In genomic region chr12:10562306-10562933, GRCh38 we compare ENCODE assay signal across 8 cellular contexts. TPM values are rescaled to one million over a fixed set of nuclear protein-coding genes. Genes with fewer than 3 reads are reported as not detected.
DNase-seq lines count a peak whose midpoint lies in the region; ATAC-seq and TF ChIP-seq lines count a peak whose summit lies in the region.

No MANE protein-coding gene starts in this region.

- no peak overlapping the region for H3K27ac ChIP-seq in body of pancreas
- no peak overlapping the region for H3K27ac ChIP-seq in right lobe of liver
- H3K27ac ChIP-seq in vagina: no peak overlapping the region

- TF ChIP-seq CTCF in GM10248 (IDR thresholded peaks at IDR 0.05; ENCODE audit: control extremely low read depth, extremely low read depth, low read depth, missing control alignments) (peak; percentile 54), body of pancreas (IDR thresholded peaks at IDR 0.05) (peak; percentile 15 to 80 (median 71)), right lobe of liver (IDR thresholded peaks at IDR 0.05) (peak; percentile 65 to 81 (median 74)), vagina (IDR thresholded peaks at IDR 0.05) (peak; percentile 69 to 74 (median 70))

- no peaks in the 10 kb centered on the region for H3K27me3 ChIP-seq in body of pancreas
- no peaks in the 10 kb centered on the region for H3K27me3 ChIP-seq in right lobe of liver
- H3K27me3 ChIP-seq in vagina: no peaks in the 10 kb centered on the region

- intact Hi-C loops in body of pancreas (cut with DNase I) (loop anchor here (5.0 kb wide), 1 partner anchor 325 kb away; no protein-coding TSS in a partner anchor), right lobe of liver (cut with DNase I) (loop anchor here (10.0 kb wide), 2 partner anchors 228 to 328 kb away; no protein-coding TSS in a partner anchor), vagina (cut with DNase I) (loop anchor here (5.0 to 10.0 kb wide), 2 partner anchors 325 to 408 kb away; no protein-coding TSS in a partner anchor)

- H3K36me3 ChIP-seq in body of pancreas (replicated peaks in 1 of 2; ENCODE audit: insufficient read depth in 1 of 2, low read depth in 2 of 2) (no peaks in the 10 kb centered on the region), right lobe of liver (no peaks in the 10 kb centered on the region), vagina (no peaks in the 10 kb centered on the region)

- H3K4me3 ChIP-seq in body of pancreas (no peak overlapping the region), right lobe of liver (no peak overlapping the region), vagina (no peak overlapping the region)

- CTCF ChIA-PET in GM10248 (lab: Yijun Ruan, JAX): interaction anchor here (0.7 to 4.7 kb wide), 13 partner anchors 8 to 410 kb away, joined by 3 to 46 read pairs (median 4); no protein-coding TSS in a partner anchor

- TF ChIP-seq POLR2A in body of pancreas (IDR thresholded peaks at IDR 0.05) (no peak), right lobe of liver (IDR thresholded peaks at IDR 0.05) (no peak), vagina (IDR thresholded peaks at IDR 0.05) (no peak)

- H3K9me3 ChIP-seq in body of pancreas (no peaks in the 10 kb centered on the region), right lobe of liver (no peaks in the 10 kb centered on the region), vagina (no peaks in the 10 kb centered on the region)

- POLR2A ChIA-PET in GM10248 (lab: Yijun Ruan, JAX): no interaction called here

- DNase-seq in AG20443 (ENCODE audit: low spot score) (peak; percentile 39), GM10248 (ENCODE audit: extremely low spot score) (no peak), NCI-H2227 (lab: John Stamatoyannopoulos, UW; ENCODE audit: unreplicated experiment) (peak; percentile 4), body of pancreas (peak in 1 of 4 donors; percentile 24), right lobe of liver (no peak), vagina (ENCODE audit: extremely low spot score in 2 of 2) (no peak)

- ATAC-seq in body of pancreas (no peak), right lobe of liver (peak in 3 of 4 donors; percentile 60 to 68 (median 61)), GM21447 (IDR thresholded peaks at IDR 0.05; ENCODE audit: unreplicated experiment) (no peak), HG02884 (IDR thresholded peaks at IDR 0.05; ENCODE audit: unreplicated experiment) (no peak)

- H3K4me1 ChIP-seq in body of pancreas (no peaks in the 10 kb centered on the region), right lobe of liver (no peaks in the 10 kb centered on the region), vagina (no peaks in the 10 kb centered on the region)

- 0% methylated on average over 1 of the region's 1 CpG for WGBS in body of pancreas, 2 donors
- WGBS in right lobe of liver (ENCODE audit: insufficient coverage, low coverage, low lambda C conversion rate, missing lambda C conversion rate): 0% methylated on average over 1 of the region's 1 CpG

RNA-seq across cellular contexts. Expression of gene MAGOHB, which starts 51.0 kb away (rescaled TPM):
- 10 to 100 TPM; 16.9 to 17.5 TPM for total RNA-seq in body of pancreas
- 10 to 100 TPM in 1 of 6 experiments, 1 to 10 TPM in 5; 6.6 to 11.8 (median 9.6) TPM for total RNA-seq in right lobe of liver
- 7.9 TPM for total RNA-seq in vagina

RNA-seq across cellular contexts. Expression of gene EIF2S3B, which starts 56.7 kb away (rescaled TPM):
- total RNA-seq in body of pancreas (under 1 TPM in 1 of 2 donors, not detected in 1; 0.26 TPM), right lobe of liver (1 to 10 TPM in 1 of 6 experiments, under 1 TPM in 3, not detected in 2; 0.19 to 1.4 (median 0.24) TPM), vagina (1.2 TPM)

Comparison
In these comparisons a context has a peak if more than half of its experiments do, and no peak if none do; other contexts are left out.
1. DNase-seq: peak in AG20443 (single experiment) and NCI-H2227 (single experiment); none in GM10248 (single experiment), right lobe of liver (0 of 3) and vagina (0 of 2).
2. ATAC-seq: peak in right lobe of liver (3 of 4); none in body of pancreas (single experiment), GM21447 (single experiment) and HG02884 (single experiment).
3. Peak in every context shown above with its lines, with median percentiles within 50 percentile points of each other: CTCF ChIP-seq.